Comparison of ENCODE assay signal across 10 cellular contexts in the genomic region with DNA sequence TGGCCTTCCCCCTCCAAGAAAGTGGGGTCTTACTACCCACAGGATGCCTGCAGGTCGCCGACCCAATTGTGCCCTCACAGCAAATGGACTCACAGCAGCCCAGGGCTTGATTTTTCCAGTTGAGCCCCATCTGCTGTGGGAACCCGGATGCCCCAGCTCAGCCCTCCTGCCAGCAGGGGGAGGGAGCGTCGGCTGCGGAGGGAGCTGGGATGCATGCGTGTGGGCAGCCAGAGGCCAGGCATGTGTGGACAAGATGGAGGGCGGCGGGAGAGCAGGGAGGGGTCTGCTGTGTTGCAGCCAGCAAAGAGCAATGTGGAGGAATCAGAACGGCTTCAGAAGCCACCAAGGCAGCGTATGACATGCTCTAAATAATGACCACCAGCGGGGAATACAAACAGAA. TPM values are rescaled to one million over a fixed set of nuclear protein-coding genes. Genes with fewer than 3 reads are reported as not detected.
A peak's percentile ranks its signal among the peaks of the same experiment; 100 is the strongest.
DNase-seq lines count a peak whose midpoint lies in the region; ATAC-seq and TF ChIP-seq lines count a peak whose summit lies in the region.
"Had no signal": no experiment of that assay in that cellular context is flagged by ENCODE, and none has a peak within 500 bp of the region (broad histone marks: within the 10 kb centered on the region; RNA-seq: fewer than 3 reads in every experiment).

No MANE protein-coding gene starts in this region.

- no CpG with 5 or more reads among the region's 12 CpGs for WGBS in H9 (ENCODE audit: extremely low coverage, insufficient read length, low lambda C conversion rate)

- H3K9me3 ChIP-seq in H9 (ENCODE audit: control insufficient read depth, low read depth, low read length) (no peaks in the 10 kb centered on the region), left lung (no peaks in the 10 kb centered on the region)

- H3K23me2 ChIP-seq in H9 (ENCODE audit: insufficient read length, low read depth, low read length, poor library complexity, severe bottlenecking) = no peaks in the 10 kb centered on the region

- no peak overlapping the region for H3K14ac ChIP-seq in H9 (ENCODE audit: insufficient read depth, low read length)

- H3K9ac ChIP-seq in H9 (ENCODE audit: extremely low read depth, insufficient read length, low read length) = no peak overlapping the region

- no peaks in the 10 kb centered on the region for H3K79me2 ChIP-seq in H9 (ENCODE audit: insufficient read depth, low read length)

- H2AK5ac ChIP-seq in H9 (ENCODE audit: insufficient read length, low read length) = no peak overlapping the region

- DNase-seq in AG20443 (ENCODE audit: low spot score) = peak; percentile 74
- DNase-seq in H9 = peak; percentile 83
- DNase-seq in astrocyte of the hippocampus (ENCODE audit: low read depth, low spot score) = peak; percentile 41
- DNase-seq in left lung = no peak
- DNase-seq in NCI-H1105 treated with DMSO at 0.1 percent for 48 hours (lab: John Stamatoyannopoulos, UW) = no peak
- no peak for DNase-seq in foreskin melanocyte
- DNase-seq in T-helper 2 cell treated with Interferon-gamma antibody and Interleukin-4, amounts not matched to agents 5 μg/mL and 100 μg/mL, for 36 hours (ENCODE audit: low spot score) = no peak
- DNase-seq: NCI-H2171 had no signal

- no peak overlapping the region for H3K23ac ChIP-seq in H9 (ENCODE audit: insufficient read length, low read depth, low read length)

- H3K4me1 ChIP-seq in H9 (ENCODE audit: insufficient read depth, low read length) = no peaks in the 10 kb centered on the region
- H3K4me1 ChIP-seq in left lung = no peaks in the 10 kb centered on the region

- no peaks in the 10 kb centered on the region for H4K20me1 ChIP-seq in H9 (ENCODE audit: control insufficient read depth, insufficient read depth, insufficient read length)

- no peaks in the 10 kb centered on the region for H3K27me3 ChIP-seq in H9 (ENCODE audit: insufficient read depth, low read length)
- H3K27me3 ChIP-seq in left lung = peaks cover under 1 to 49% of the 10 kb centered on the region in 2 donors

- H2AFZ ChIP-seq in H9 (ENCODE audit: low read length) = no peak overlapping the region

- no peak overlapping the region for H2BK12ac ChIP-seq in H9 (ENCODE audit: insufficient read length, low read depth, low read length)

- H4K91ac ChIP-seq in H9 (ENCODE audit: insufficient read length, low read depth, low read length) = no peak overlapping the region

- H3K9me3 Mint-ChIP-seq in H9 = no peaks in the 10 kb centered on the region
- no peaks in the 10 kb centered on the region for H3K9me3 Mint-ChIP-seq in T-helper 2 cell treated with Interferon-gamma antibody and Interleukin-4, amounts not matched to agents 5 μg/mL and 100 μg/mL, for 36 hours
- H3K9me3 Mint-ChIP-seq: dendritic cell treated with granulocyte-macrophage colony-stimulating factor and Interleukin-4, amounts not matched to agents 40 ng/mL and 50 ng/mL, for 4 days had no signal

- intact Hi-C loops in left lung (cut with DNase I) = no loop called here

- no peak overlapping the region for H3K4ac ChIP-seq in H9 (ENCODE audit: low read depth, low read length)

- no peak overlapping the region for H4K8ac ChIP-seq in H9 (replicated peaks; ENCODE audit: insufficient read length, low read depth, low read length)

- H3K4me1 Mint-ChIP-seq in H9 = peaks cover 14 to 22% of the 10 kb centered on the region in 2 experiments
- no peaks in the 10 kb centered on the region for H3K4me1 Mint-ChIP-seq in T-helper 2 cell treated with Interferon-gamma antibody and Interleukin-4, amounts not matched to agents 5 μg/mL and 100 μg/mL, for 36 hours (ENCODE audit: low read depth)

- no peak overlapping the region for H2BK5ac ChIP-seq in H9 (ENCODE audit: insufficient read length, low read length)

- no peaks in the 10 kb centered on the region for H3K36me3 Mint-ChIP-seq in H9 (ENCODE audit: insufficient read depth in 1 of 3, low read depth in 3 of 3)
- H3K36me3 Mint-ChIP-seq in T-helper 2 cell treated with Interferon-gamma antibody and Interleukin-4, amounts not matched to agents 5 μg/mL and 100 μg/mL, for 36 hours (ENCODE audit: low read depth) = no peaks in the 10 kb centered on the region

- H3K79me1 ChIP-seq in H9 (ENCODE audit: insufficient read depth, low read depth, low read length, poor library complexity, severe bottlenecking) = no peaks in the 10 kb centered on the region

- H3K56ac ChIP-seq in H9 (ENCODE audit: insufficient read length, low read depth, low read length) = no peak overlapping the region

- TF ChIP-seq CTCF in H9 (conservative IDR thresholded peaks at IDR 0.05) = peak; percentile 62
- no peak for TF ChIP-seq CTCF in left lung (IDR thresholded peaks at IDR 0.05)

- no peak overlapping the region for H4K5ac ChIP-seq in H9 (ENCODE audit: insufficient read length, low read depth, low read length)

- no peak overlapping the region for H2BK120ac ChIP-seq in H9 (ENCODE audit: low read depth, low read length, poor library complexity, severe bottlenecking)

- no peak overlapping the region for H3K4me2 ChIP-seq in H9 (ENCODE audit: insufficient read depth, insufficient read length, low read length)

- no peak overlapping the region for H2BK15ac ChIP-seq in H9 (ENCODE audit: low read depth, low read length)

- H3K4me3 ChIP-seq in left lung = no peak overlapping the region

- no peak overlapping the region for H2BK20ac ChIP-seq in H9 (ENCODE audit: low read depth, low read length, poor library complexity, severe bottlenecking)

- H3K27ac Mint-ChIP-seq in H9 = peak overlapping the region in 1 of 3 experiments; percentile 34; a peak in 2 of 7 replicates
- no peak overlapping the region for H3K27ac Mint-ChIP-seq in T-helper 2 cell treated with Interferon-gamma antibody and Interleukin-4, amounts not matched to agents 5 μg/mL and 100 μg/mL, for 36 hours
- H3K27ac Mint-ChIP-seq: dendritic cell treated with granulocyte-macrophage colony-stimulating factor and Interleukin-4, amounts not matched to agents 40 ng/mL and 50 ng/mL, for 4 days had no signal

- no peak overlapping the region for H3T11ph ChIP-seq in H9 (ENCODE audit: low read length)

- ATAC-seq in left lung (peak; percentile 36), HG03139 (IDR thresholded peaks at IDR 0.05; ENCODE audit: unreplicated experiment) (no peak)

- no peaks in the 10 kb centered on the region for H3K36me3 ChIP-seq in left lung

- no peak overlapping the region for H3K4me3 Mint-ChIP-seq in H9
- no peak overlapping the region for H3K4me3 Mint-ChIP-seq in T-helper 2 cell treated with Interferon-gamma antibody and Interleukin-4, amounts not matched to agents 5 μg/mL and 100 μg/mL, for 36 hours
- H3K4me3 Mint-ChIP-seq: dendritic cell treated with granulocyte-macrophage colony-stimulating factor and Interleukin-4, amounts not matched to agents 40 ng/mL and 50 ng/mL, for 4 days had no signal

- no peak overlapping the region for H3K27ac ChIP-seq in H9 (ENCODE audit: insufficient read length, low read depth, low read length)
- H3K27ac ChIP-seq in left lung = no peak overlapping the region

- peaks cover 10% of the 10 kb centered on the region for H3K27me3 Mint-ChIP-seq in H9 (ENCODE audit: low read depth)
- H3K27me3 Mint-ChIP-seq in T-helper 2 cell treated with Interferon-gamma antibody and Interleukin-4, amounts not matched to agents 5 μg/mL and 100 μg/mL, for 36 hours (ENCODE audit: low read depth) = peaks cover 7% of the 10 kb centered on the region

- H3K18ac ChIP-seq in H9 (ENCODE audit: insufficient read length, low read depth, low read length) = no peak overlapping the region

RNA-seq across cellular contexts. Expression of a gene that starts 41.0 kb away (rescaled TPM):
- 189 and 198 TPM in 2 replicates for total RNA-seq in H9 (2021)
- 100 to 1,000 TPM; 116 to 141 TPM for total RNA-seq in left lung

Comparison
In these comparisons a context has a peak if more than half of its experiments do, and no peak if none do; other contexts are left out.
1. DNase-seq: peak in AG20443 (single experiment), H9 (single experiment) and astrocyte of the hippocampus (single experiment); none in left lung (0 of 2), NCI-H1105 treated with DMSO at 0.1 percent for 48 hours (single experiment), foreskin melanocyte (single experiment) and T-helper 2 cell treated with Interferon-gamma antibody and Interleukin-4, amounts not matched to agents 5 μg/mL and 100 μg/mL, for 36 hours (single experiment).